Comparison of ENCODE assay signal across 33 cellular contexts in genomic region chr5:125888358-125888757, GRCh38.
"Had no signal": no experiment of that assay in that cellular context is flagged by ENCODE, and none has a peak within 500 bp of the region (broad histone marks: within the 10 kb centered on the region; RNA-seq: fewer than 3 reads in every experiment).

No MANE protein-coding gene starts in this region.

- H3K9me3 ChIP-seq: adrenal gland, ascending aorta, body of pancreas, breast epithelium had no signal

- H3K4me3 ChIP-seq: adrenal gland, ascending aorta, body of pancreas, breast epithelium, cardiac muscle cell had no signal

- ATAC-seq: activated naive CD4-positive, alpha-beta T cell treated with anti-CD3 and anti-CD28 coated beads, Interleukin-2, amount 50 U/mL, for 72 hours; activated naive CD8-positive, alpha-beta T cell treated with anti-CD3 and anti-CD28 coated beads, Interleukin-2, amount 50 U/mL, for 24 hours; activated T-cell treated with anti-CD3 and anti-CD28 coated beads, Interleukin-2, amount 50 U/mL, for 4 hours; activated T-cell treated with anti-CD3 and anti-CD28 coated beads, Interleukin-2, amount 50 U/mL, for 72 hours; activated T-helper 17 cell treated with anti-CD3 and anti-CD28 coated beads, Interleukin-2, amount 50 U/mL, for 72 hours; body of pancreas had no signal

- FAIRE-seq: astrocyte, bronchial epithelial cell had no signal

- H3K27me3 ChIP-seq: adrenal gland, ascending aorta, body of pancreas, brain microvascular endothelial cell, breast epithelium, cardiac muscle cell had no signal

- H3K4me1 ChIP-seq: adrenal gland, ascending aorta, body of pancreas, breast epithelium had no signal

- H3K36me3 ChIP-seq: adrenal gland, ascending aorta, brain microvascular endothelial cell, breast epithelium, cardiac muscle cell had no signal

- DNase-seq: activated effector memory CD4-positive, alpha-beta T cell treated with anti-CD3 and anti-CD28 coated beads, Interleukin-2, amount 50 U/mL, for 16 hours; activated effector memory CD4-positive, alpha-beta T cell treated with Interleukin-2 at 50 U/mL for 16 hours; activated gamma-delta T cell; activated gamma-delta T cell treated with Interleukin-2 at 50 U/mL for 16 hours; activated naive CD4-positive, alpha-beta T cell; activated naive CD4-positive, alpha-beta T cell treated with anti-CD3 and anti-CD28 coated beads for 36 hours; activated naive CD4-positive, alpha-beta T cell treated with anti-CD3 and anti-CD28 coated beads, Interleukin-2, amount 10 ng/mL, durations not matched to agents 7 days and 5 days; activated naive CD4-positive, alpha-beta T cell treated with anti-CD3 and anti-CD28 coated beads, Interleukin-2, amount 50 U/mL, for 16 hours; activated naive CD4-positive, alpha-beta T cell treated with Interleukin-2 at 50 U/mL for 16 hours; activated naive CD8-positive, alpha-beta T cell treated with anti-CD3 and anti-CD28 coated beads for 36 hours; activated naive CD8-positive, alpha-beta T cell treated with anti-CD3 and anti-CD28 coated beads, Interleukin-2, amount 10 ng/mL, durations not matched to agents 7 days and 5 days; activated naive CD8-positive, alpha-beta T cell treated with anti-CD3 and anti-CD28 coated beads, Interleukin-2, amount 50 U/mL, for 24 hours; activated T-cell treated with anti-CD3 and anti-CD28 coated beads, Interleukin-2, amount 50 U/mL, for 24 hours; activated T-cell treated with anti-CD3 and anti-CD28 coated beads, Interleukin-2, amount 50 U/mL, for 4 hours; activated T-cell treated with anti-CD3 and anti-CD28 coated beads, Interleukin-2, amount 50 U/mL, for 48 hours; activated T-cell treated with anti-CD3 and anti-CD28 coated beads, Interleukin-2, amount 50 U/mL, for 72 hours; adrenal gland; amniotic stem cell; amygdala; anterior cingulate cortex; aorta; body of pancreas; brain microvascular endothelial cell; caudate nucleus; central memory CD4-positive, alpha-beta T cell; cerebellar nuclear complex had no signal

- H3K27ac ChIP-seq: adrenal gland, ascending aorta, body of pancreas, brain microvascular endothelial cell, breast epithelium, cardiac muscle cell had no signal
